In genomic region chr4:105306158-105306781, GRCh38 we compare ENCODE assay signal across 1 cellular context.
TF ChIP-seq lines count a peak whose summit lies in the region.

No MANE protein-coding gene starts in this region.

TF ChIP-seq in GM12878, 131 proteins besides CTCF, POLR2A, EP300 and RAD21 (continued from another document and continues in another):
- no peak for TF ChIP-seq REST (IDR thresholded peaks at IDR 0.05; ENCODE audit: low read depth, low read length)
- TF ChIP-seq RCOR1 (conservative IDR thresholded peaks at IDR 0.05; ENCODE audit: low read depth, low read length), result no peak
- TF ChIP-seq ZSCAN29 (IDR thresholded peaks at IDR 0.05), result no peak
- TF ChIP-seq, protein P1, sequence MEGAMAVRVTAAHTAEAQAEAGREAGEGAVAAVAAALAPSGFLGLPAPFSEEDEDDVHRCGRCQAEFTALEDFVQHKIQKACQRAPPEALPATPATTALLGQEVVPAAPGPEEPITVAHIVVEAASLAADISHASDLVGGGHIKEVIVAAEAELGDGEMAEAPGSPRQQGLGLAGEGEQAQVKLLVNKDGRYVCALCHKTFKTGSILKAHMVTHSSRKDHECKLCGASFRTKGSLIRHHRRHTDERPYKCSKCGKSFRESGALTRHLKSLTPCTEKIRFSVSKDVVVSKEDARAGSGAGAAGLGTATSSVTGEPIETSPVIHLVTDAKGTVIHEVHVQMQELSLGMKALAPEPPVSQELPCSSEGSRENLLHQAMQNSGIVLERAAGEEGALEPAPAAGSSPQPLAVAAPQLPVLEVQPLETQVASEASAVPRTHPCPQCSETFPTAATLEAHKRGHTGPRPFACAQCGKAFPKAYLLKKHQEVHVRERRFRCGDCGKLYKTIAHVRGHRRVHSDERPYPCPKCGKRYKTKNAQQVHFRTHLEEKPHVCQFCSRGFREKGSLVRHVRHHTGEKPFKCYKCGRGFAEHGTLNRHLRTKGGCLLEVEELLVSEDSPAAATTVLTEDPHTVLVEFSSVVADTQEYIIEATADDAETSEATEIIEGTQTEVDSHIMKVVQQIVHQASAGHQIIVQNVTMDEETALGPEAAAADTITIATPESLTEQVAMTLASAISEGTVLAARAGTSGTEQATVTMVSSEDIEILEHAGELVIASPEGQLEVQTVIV (IDR thresholded peaks at IDR 0.05; ENCODE audit: borderline replicate concordance, partially characterized antibody), result no peak
- no peak for TF ChIP-seq SMAD5 (IDR thresholded peaks at IDR 0.05; ENCODE audit: low read depth)
- TF ChIP-seq ASH2L (IDR thresholded peaks at IDR 0.05; ENCODE audit: borderline replicate concordance, low read depth), result no peak
- TF ChIP-seq FOXM1 (IDR thresholded peaks at IDR 0.05; ENCODE audit: low read depth, low read length), result peak; percentile 81; the same call in 1 of the 2 replicates
- TF ChIP-seq, protein P2, sequence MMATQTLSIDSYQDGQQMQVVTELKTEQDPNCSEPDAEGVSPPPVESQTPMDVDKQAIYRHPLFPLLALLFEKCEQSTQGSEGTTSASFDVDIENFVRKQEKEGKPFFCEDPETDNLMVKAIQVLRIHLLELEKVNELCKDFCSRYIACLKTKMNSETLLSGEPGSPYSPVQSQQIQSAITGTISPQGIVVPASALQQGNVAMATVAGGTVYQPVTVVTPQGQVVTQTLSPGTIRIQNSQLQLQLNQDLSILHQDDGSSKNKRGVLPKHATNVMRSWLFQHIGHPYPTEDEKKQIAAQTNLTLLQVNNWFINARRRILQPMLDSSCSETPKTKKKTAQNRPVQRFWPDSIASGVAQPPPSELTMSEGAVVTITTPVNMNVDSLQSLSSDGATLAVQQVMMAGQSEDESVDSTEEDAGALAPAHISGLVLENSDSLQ (IDR thresholded peaks at IDR 0.05), result peak; percentile 91
- no peak for TF ChIP-seq BRCA1 (IDR thresholded peaks at IDR 0.05; ENCODE audit: low read depth, low read length)
- no peak for TF ChIP-seq SREBF1 (IDR thresholded peaks at IDR 0.05; ENCODE audit: low read length)
- TF ChIP-seq ATF2 (IDR thresholded peaks at IDR 0.05; ENCODE audit: low read length), result peak; percentile 92
- TF ChIP-seq CBX5 (IDR thresholded peaks at IDR 0.05; ENCODE audit: low read depth), result peak; percentile 81
- TF ChIP-seq ATF7 (IDR thresholded peaks at IDR 0.05; ENCODE audit: low read depth), result peak; percentile 93
- TF ChIP-seq POLR2AphosphoS5 (IDR thresholded peaks at IDR 0.05; ENCODE audit: low read length), result no peak
- TF ChIP-seq MEF2B (IDR thresholded peaks at IDR 0.05; ENCODE audit: partially characterized antibody, poor library complexity, severe bottlenecking), result peak; percentile 74
- TF ChIP-seq NR2F1 (conservative IDR thresholded peaks at IDR 0.05), result no peak; the same call in 1 of the 2 replicates
- TF ChIP-seq GABPA (IDR thresholded peaks at IDR 0.05; ENCODE audit: low read depth), result no peak
- no peak for TF ChIP-seq ESRRA (IDR thresholded peaks at IDR 0.05; ENCODE audit: low read length)
- TF ChIP-seq RAD51 (IDR thresholded peaks at IDR 0.05), result peak; percentile 98
- TF ChIP-seq, protein P3, sequence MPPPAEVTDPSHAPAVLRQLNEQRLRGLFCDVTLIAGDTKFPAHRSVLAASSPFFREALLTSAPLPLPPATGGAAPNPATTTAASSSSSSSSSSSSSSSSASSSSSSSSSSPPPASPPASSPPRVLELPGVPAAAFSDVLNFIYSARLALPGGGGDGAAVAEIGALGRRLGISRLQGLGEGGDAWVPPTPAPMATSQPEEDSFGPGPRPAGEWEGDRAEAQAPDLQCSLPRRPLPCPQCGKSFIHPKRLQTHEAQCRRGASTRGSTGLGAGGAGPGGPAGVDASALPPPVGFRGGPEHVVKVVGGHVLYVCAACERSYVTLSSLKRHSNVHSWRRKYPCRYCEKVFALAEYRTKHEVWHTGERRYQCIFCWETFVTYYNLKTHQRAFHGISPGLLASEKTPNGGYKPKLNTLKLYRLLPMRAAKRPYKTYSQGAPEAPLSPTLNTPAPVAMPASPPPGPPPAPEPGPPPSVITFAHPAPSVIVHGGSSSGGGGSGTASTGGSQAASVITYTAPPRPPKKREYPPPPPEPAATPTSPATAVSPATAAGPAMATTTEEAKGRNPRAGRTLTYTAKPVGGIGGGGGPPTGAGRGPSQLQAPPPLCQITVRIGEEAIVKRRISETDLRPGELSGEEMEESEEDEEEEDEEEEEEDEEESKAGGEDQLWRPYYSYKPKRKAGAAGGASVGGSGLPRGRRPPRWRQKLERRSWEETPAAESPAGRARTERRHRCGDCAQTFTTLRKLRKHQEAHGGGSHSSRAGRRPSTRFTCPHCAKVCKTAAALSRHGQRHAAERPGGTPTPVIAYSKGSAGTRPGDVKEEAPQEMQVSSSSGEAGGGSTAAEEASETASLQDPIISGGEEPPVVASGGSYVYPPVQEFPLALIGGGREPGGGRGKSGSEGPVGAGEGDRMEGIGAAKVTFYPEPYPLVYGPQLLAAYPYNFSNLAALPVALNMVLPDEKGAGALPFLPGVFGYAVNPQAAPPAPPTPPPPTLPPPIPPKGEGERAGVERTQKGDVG (CRISPR knock-in tag; IDR thresholded peaks at IDR 0.05), result no peak
- TF ChIP-seq KDM1A (IDR thresholded peaks at IDR 0.05; ENCODE audit: borderline replicate concordance), result no peak
- TF ChIP-seq, protein P4, sequence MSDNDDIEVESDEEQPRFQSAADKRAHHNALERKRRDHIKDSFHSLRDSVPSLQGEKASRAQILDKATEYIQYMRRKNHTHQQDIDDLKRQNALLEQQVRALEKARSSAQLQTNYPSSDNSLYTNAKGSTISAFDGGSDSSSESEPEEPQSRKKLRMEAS (IDR thresholded peaks at IDR 0.05; ENCODE audit: low read depth, low read length), result no peak
- TF ChIP-seq TARDBP (IDR thresholded peaks at IDR 0.05; ENCODE audit: borderline replicate concordance), result no peak
- no peak for TF ChIP-seq CHD1 (IDR thresholded peaks at IDR 0.05; ENCODE audit: low read depth, low read length)
- TF ChIP-seq MTA2 (IDR thresholded peaks at IDR 0.05; ENCODE audit: low read depth), result peak; percentile 83
- TF ChIP-seq, protein P5, sequence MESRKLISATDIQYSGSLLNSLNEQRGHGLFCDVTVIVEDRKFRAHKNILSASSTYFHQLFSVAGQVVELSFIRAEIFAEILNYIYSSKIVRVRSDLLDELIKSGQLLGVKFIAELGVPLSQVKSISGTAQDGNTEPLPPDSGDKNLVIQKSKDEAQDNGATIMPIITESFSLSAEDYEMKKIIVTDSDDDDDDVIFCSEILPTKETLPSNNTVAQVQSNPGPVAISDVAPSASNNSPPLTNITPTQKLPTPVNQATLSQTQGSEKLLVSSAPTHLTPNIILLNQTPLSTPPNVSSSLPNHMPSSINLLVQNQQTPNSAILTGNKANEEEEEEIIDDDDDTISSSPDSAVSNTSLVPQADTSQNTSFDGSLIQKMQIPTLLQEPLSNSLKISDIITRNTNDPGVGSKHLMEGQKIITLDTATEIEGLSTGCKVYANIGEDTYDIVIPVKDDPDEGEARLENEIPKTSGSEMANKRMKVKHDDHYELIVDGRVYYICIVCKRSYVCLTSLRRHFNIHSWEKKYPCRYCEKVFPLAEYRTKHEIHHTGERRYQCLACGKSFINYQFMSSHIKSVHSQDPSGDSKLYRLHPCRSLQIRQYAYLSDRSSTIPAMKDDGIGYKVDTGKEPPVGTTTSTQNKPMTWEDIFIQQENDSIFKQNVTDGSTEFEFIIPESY (IDR thresholded peaks at IDR 0.05), result no peak
- TF ChIP-seq ELK1 (IDR thresholded peaks at IDR 0.05; ENCODE audit: low read depth, low read length), result no peak
- TF ChIP-seq, protein P6, sequence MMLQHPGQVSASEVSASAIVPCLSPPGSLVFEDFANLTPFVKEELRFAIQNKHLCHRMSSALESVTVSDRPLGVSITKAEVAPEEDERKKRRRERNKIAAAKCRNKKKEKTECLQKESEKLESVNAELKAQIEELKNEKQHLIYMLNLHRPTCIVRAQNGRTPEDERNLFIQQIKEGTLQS (IDR thresholded peaks at IDR 0.05; ENCODE audit: borderline replicate concordance, extremely low read depth, low read depth, low read length), result peak; percentile 46; the same call in 1 of the 2 replicates
- TF ChIP-seq HDAC2 (IDR thresholded peaks at IDR 0.05), result no peak
- no peak for TF ChIP-seq E2F8 (IDR thresholded peaks at IDR 0.05; ENCODE audit: low read depth, partially characterized antibody)
- TF ChIP-seq STAT1 (conservative IDR thresholded peaks at IDR 0.05), result no peak
- 0 out of 2 replicates have a peak, but pooled peaks have one; percentile 53 for TF ChIP-seq TCF3 (IDR thresholded peaks at IDR 0.05; ENCODE audit: borderline replicate concordance, insufficient read depth, low read depth, low read length)
- TF ChIP-seq DPF2 (IDR thresholded peaks at IDR 0.05), result peak; percentile 95
- TF ChIP-seq NFIC (IDR thresholded peaks at IDR 0.05; ENCODE audit: low read depth, low read length), result peak; percentile 88
- TF ChIP-seq, protein P7, sequence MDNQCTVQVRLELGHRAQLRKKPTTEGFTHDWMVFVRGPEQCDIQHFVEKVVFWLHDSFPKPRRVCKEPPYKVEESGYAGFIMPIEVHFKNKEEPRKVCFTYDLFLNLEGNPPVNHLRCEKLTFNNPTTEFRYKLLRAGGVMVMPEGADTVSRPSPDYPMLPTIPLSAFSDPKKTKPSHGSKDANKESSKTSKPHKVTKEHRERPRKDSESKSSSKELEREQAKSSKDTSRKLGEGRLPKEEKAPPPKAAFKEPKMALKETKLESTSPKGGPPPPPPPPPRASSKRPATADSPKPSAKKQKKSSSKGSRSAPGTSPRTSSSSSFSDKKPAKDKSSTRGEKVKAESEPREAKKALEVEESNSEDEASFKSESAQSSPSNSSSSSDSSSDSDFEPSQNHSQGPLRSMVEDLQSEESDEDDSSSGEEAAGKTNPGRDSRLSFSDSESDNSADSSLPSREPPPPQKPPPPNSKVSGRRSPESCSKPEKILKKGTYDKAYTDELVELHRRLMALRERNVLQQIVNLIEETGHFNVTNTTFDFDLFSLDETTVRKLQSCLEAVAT (IDR thresholded peaks at IDR 0.05), result no peak
- no peak for TF ChIP-seq NFXL1 (IDR thresholded peaks at IDR 0.05; ENCODE audit: borderline replicate concordance)
- no peak for TF ChIP-seq FOXK2 (IDR thresholded peaks at IDR 0.05)
- TF ChIP-seq CBX3 (IDR thresholded peaks at IDR 0.05; ENCODE audit: borderline replicate concordance, low read depth), result no peak
- no peak for TF ChIP-seq ZNF217 (IDR thresholded peaks at IDR 0.05)
- TF ChIP-seq ZNF622 (IDR thresholded peaks at IDR 0.05), result no peak
- TF ChIP-seq TAF1 (IDR thresholded peaks at IDR 0.05; ENCODE audit: borderline replicate concordance, low read depth, low read length), result no peak
- no peak for TF ChIP-seq RBBP5 (conservative IDR thresholded peaks at IDR 0.05)
- TF ChIP-seq PAX5 (IDR thresholded peaks at IDR 0.05; ENCODE audit: borderline replicate concordance, low read depth, low read length), result peak; percentile 26; the same call in 1 of the 2 replicates
- no peak for TF ChIP-seq NR2C2 (IDR thresholded peaks at IDR 0.05; ENCODE audit: borderline replicate concordance, control insufficient read depth, insufficient read length, low read depth)
